8 cellular contexts compared by ENCODE assay signal in the genomic region with DNA sequence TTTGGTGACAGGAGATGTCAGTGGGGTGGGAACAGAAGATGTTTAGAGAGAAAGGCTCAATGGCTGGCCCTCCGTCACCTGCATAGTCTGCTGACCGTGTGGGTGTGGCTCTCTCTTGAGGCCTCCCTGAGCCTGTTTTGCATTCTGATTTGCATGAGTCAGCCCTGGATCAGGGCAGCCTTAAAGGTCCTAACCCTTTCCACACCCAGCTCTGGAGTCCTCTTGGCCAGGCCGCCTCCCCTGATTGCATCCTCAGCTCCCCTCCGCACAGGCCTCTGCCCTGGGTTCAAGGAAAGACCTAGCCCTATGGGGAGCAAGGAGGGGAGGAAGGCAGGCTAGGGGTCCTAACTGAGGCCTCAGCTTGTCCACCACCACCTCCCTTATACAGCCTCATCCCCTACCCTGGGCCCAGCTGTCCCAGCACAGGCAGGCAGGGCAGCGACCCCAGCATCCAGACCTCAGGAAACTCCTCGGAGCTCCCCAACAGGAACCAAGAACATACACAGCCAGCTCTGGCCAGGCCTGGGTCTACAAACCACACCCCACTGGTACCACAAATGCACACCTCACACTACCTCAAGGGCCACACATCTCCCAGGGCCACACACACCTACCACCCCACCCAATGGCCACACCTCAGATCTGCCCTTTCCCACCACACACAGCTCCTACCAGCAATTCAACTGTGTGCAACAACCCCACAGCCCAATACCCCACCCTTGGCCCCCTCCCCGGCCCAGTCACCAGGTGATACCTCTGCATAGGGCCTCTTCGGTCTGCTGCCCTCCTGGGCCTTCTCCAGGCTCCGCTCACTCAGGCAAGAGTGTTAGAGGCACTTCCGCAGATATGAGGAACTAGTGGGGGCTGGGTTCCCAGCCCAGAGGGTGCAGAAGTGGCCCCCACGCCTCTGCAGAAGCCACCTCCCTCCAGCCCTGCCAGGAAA. TPM values are rescaled to one million over a fixed set of nuclear protein-coding genes. Genes with fewer than 3 reads are reported as not detected.
DNase-seq lines count a peak whose midpoint lies in the region; TF ChIP-seq lines count a peak whose summit lies in the region.

No MANE protein-coding gene starts in this region.

- no peaks in the 10 kb centered on the region for H3K9me3 ChIP-seq in testis

- H3K4me1 ChIP-seq in testis: no peaks in the 10 kb centered on the region

- no peak for TF ChIP-seq CTCF in testis (IDR thresholded peaks at IDR 0.05)

- H3K27me3 ChIP-seq in H7 (ENCODE audit: control insufficient read depth, insufficient read depth, low read length) (no peaks in the 10 kb centered on the region), testis (no peaks in the 10 kb centered on the region)

- no peak overlapping the region for H3K27ac ChIP-seq in testis

- H3K4me3 ChIP-seq in H7 (ENCODE audit: insufficient read depth, low read depth, low read length) (no peak overlapping the region), testis (no peak overlapping the region)

- H3K36me3 ChIP-seq in H7 (replicated peaks; ENCODE audit: control insufficient read depth, insufficient read depth, low read length): no peaks in the 10 kb centered on the region
- no peaks in the 10 kb centered on the region for H3K36me3 ChIP-seq in testis (ENCODE audit: low read depth, missing control alignments)

- no peak for TF ChIP-seq POLR2A in testis (IDR thresholded peaks at IDR 0.05)

- DNase-seq in GM04503 (ENCODE audit: low read depth) (peak; percentile 44), H7 (peak; percentile 59), SKM-1 treated with dmso at 0.1 percent for 144 hours (lab: John Stamatoyannopoulos, UW; ENCODE audit: unreplicated experiment) (peak; percentile 70), cardiac septum (ENCODE audit: low spot score) (peak; percentile 92), testis (peak; percentile 29), hippocampal formation (lab: John Stamatoyannopoulos, UW) (no peak)
- DNase-seq in stimulated activated CD4-positive, alpha-beta T cell treated with anti-CD3 and anti-CD28 coated beads, Interleukin-2, amount 100 ng/mL, for 48 hours: no peak
- DNase-seq in activated CD4-positive, alpha-beta T cell treated with anti-CD3 and anti-CD28 coated beads for 48 hours: no peak

- WGBS in testis, 2 donors: 86 to 87% methylated on average over 9 to 11 of the region's 11 CpGs

- intact Hi-C loops in cardiac septum (cut with DNase I): no loop called here
- intact Hi-C loops in testis (cut with DNase I; ENCODE audit: low total_unique reads): no loop called here

RNA-seq across cellular contexts. Expression of gene ARAP1, which starts 13.7 kb away (rescaled TPM):
- total RNA-seq in H7 (2014; rRNA removed; shearing (Covaris generic)): 85.2 and 85.5 TPM in 2 replicates
- total RNA-seq in cardiac septum (46.3 TPM), testis (10 to 100 TPM; 65.2 to 88.3 TPM)
- polyA plus RNA-seq in testis (ENCODE audit: insufficient read depth, low read depth, low replicate concordance): 46.9 TPM

RNA-seq across cellular contexts. Expression of gene STARD10, which starts 55.4 kb away (rescaled TPM):
- 19.3 and 26.8 TPM in 2 replicates for total RNA-seq in H7 (2014; rRNA removed; shearing (Covaris generic))
- total RNA-seq in cardiac septum (45.2 TPM), testis (100 to 1,000 TPM; 130 to 202 TPM)
- 379 TPM for polyA plus RNA-seq in testis (ENCODE audit: insufficient read depth, low read depth, low replicate concordance)

Comparison
In these comparisons a context has a peak if more than half of its experiments do, and no peak if none do; other contexts are left out.
1. DNase-seq: peak in GM04503 (single experiment), H7 (single experiment), SKM-1 treated with dmso at 0.1 percent for 144 hours (single experiment), cardiac septum (single experiment) and testis (single experiment); none in stimulated activated CD4-positive, alpha-beta T cell treated with anti-CD3 and anti-CD28 coated beads, Interleukin-2, amount 100 ng/mL, for 48 hours (0 of 2), hippocampal formation (0 of 2) and activated CD4-positive, alpha-beta T cell treated with anti-CD3 and anti-CD28 coated beads for 48 hours (single experiment).